Comparison of ENCODE assay signal across 22 cellular contexts in genomic region chr20:1961374-1961773, GRCh38. TPM values are rescaled to one million over a fixed set of nuclear protein-coding genes. Genes with fewer than 3 reads are reported as not detected.
A peak's percentile ranks its signal among the peaks of the same experiment; 100 is the strongest.
DNase-seq lines count a peak whose midpoint lies in the region; ATAC-seq and TF ChIP-seq lines count a peak whose summit lies in the region.
"Had no signal": no experiment of that assay in that cellular context is flagged by ENCODE, and none has a peak within 500 bp of the region (broad histone marks: within the 10 kb centered on the region; RNA-seq: fewer than 3 reads in every experiment).

No MANE protein-coding gene starts in this region.

- H2BK5ac ChIP-seq in H9 (ENCODE audit: insufficient read length, low read length) (no peak overlapping the region), mesenchymal stem cell (ENCODE audit: low read depth, low read length, poor library complexity, severe bottlenecking) (no peak overlapping the region)

- H3K9me3 ChIP-seq in BLaER1 treated with 17β-estradiol and CSF1 and Interleukin-3, amounts not matched to agents 10 nM and 100 nM (replicated peaks in 1 of 11) = peaks cover 0 to 19% (median 0%) of the 10 kb centered on the region in 11 experiments; a peak in 6 of 22 replicates
- H3K9me3 ChIP-seq in H9 (ENCODE audit: control insufficient read depth, low read depth, low read length) (no peaks in the 10 kb centered on the region), mesenchymal stem cell (ENCODE audit: control insufficient read depth, low read length) (no peaks in the 10 kb centered on the region)
- H3K9me3 ChIP-seq: Caco-2, HAP-1 had no signal

- H3T11ph ChIP-seq in H9 (ENCODE audit: low read length) = no peak overlapping the region

- WGBS in H9 (ENCODE audit: extremely low coverage, insufficient read length, low lambda C conversion rate) = no CpG with 5 or more reads among the region's 5 CpGs
- 68% methylated on average over 5 of the region's 5 CpGs for WGBS in mesenchymal stem cell

- H2BK120ac ChIP-seq in H9 (ENCODE audit: low read depth, low read length, poor library complexity, severe bottlenecking) = no peak overlapping the region
- H2BK120ac ChIP-seq in mesenchymal stem cell (ENCODE audit: low read depth, low read length) = no peak overlapping the region

- H3K14ac ChIP-seq in H9 (ENCODE audit: insufficient read depth, low read length) = no peak overlapping the region
- no peak overlapping the region for H3K14ac ChIP-seq in mesenchymal stem cell (ENCODE audit: low read length in 2 of 2)

- H2BK20ac ChIP-seq in H9 (ENCODE audit: low read depth, low read length, poor library complexity, severe bottlenecking) = no peak overlapping the region

- no peak overlapping the region for H3K9ac ChIP-seq in BLaER1 treated with 17β-estradiol and CSF1 and Interleukin-3, amounts not matched to agents 10 nM and 100 nM
- H3K9ac ChIP-seq in H9 (ENCODE audit: extremely low read depth, insufficient read length, low read length) = no peak overlapping the region
- H3K9ac ChIP-seq in mesenchymal stem cell (ENCODE audit: low read length) = no peak overlapping the region

- H3K27me3 Mint-ChIP-seq in H9 (ENCODE audit: low read depth) = peaks cover 23% of the 10 kb centered on the region
- no peaks in the 10 kb centered on the region for H3K27me3 Mint-ChIP-seq in stimulated activated memory B cell treated with anti-CD40 and anti-IgM and Interleukin-4, amounts not matched to agents 10 μg/mL and 1 μg/mL and 100 μg/mL, for 72 hours

- peaks cover 43 to 55% of the 10 kb centered on the region in 2 experiments for H3K4me1 Mint-ChIP-seq in H9
- peaks cover 17% of the 10 kb centered on the region for H3K4me1 Mint-ChIP-seq in stimulated activated memory B cell treated with anti-CD40 and anti-IgM and Interleukin-4, amounts not matched to agents 10 μg/mL and 1 μg/mL and 100 μg/mL, for 72 hours

- H4K91ac ChIP-seq in H9 (ENCODE audit: insufficient read length, low read depth, low read length) (no peak overlapping the region), mesenchymal stem cell (ENCODE audit: low read length) (no peak overlapping the region)

- no peak overlapping the region for H3K4ac ChIP-seq in H9 (ENCODE audit: low read depth, low read length)
- no peak overlapping the region for H3K4ac ChIP-seq in mesenchymal stem cell (ENCODE audit: low read depth in 1 of 2, low read length in 2 of 2)

- H3K23ac ChIP-seq in H9 (ENCODE audit: insufficient read length, low read depth, low read length) (peak overlapping the region; percentile 73), mesenchymal stem cell (ENCODE audit: low read length in 2 of 2) (no peak overlapping the region)

- no peak for ATAC-seq in stimulated activated memory B cell treated with anti-CD40 and anti-IgM and Interleukin-4, amounts not matched to agents 10 μg/mL and 1 μg/mL and 100 μg/mL, for 72 hours
- ATAC-seq: CD8-positive, alpha-beta T cell; GM12878; GM23338 had no signal

- H2AFZ ChIP-seq in H9 (ENCODE audit: low read length) (no peak overlapping the region), mesenchymal stem cell (ENCODE audit: low read depth, low read length) (no peak overlapping the region)
- H2AFZ ChIP-seq: GM23338 had no signal

- H3K79me2 ChIP-seq in H9 (ENCODE audit: insufficient read depth, low read length) = no peaks in the 10 kb centered on the region

- no peak overlapping the region for H2AK5ac ChIP-seq in H9 (ENCODE audit: insufficient read length, low read length)
- peak overlapping the region; percentile 42 for H2AK5ac ChIP-seq in mesenchymal stem cell (ENCODE audit: low read length, severe bottlenecking)

- H3K79me1 ChIP-seq in H9 (ENCODE audit: insufficient read depth, low read depth, low read length, poor library complexity, severe bottlenecking) (no peaks in the 10 kb centered on the region), mesenchymal stem cell (replicated peaks; ENCODE audit: low read length, poor library complexity, severe bottlenecking) (no peaks in the 10 kb centered on the region)

- no peaks in the 10 kb centered on the region for H3K27me3 ChIP-seq in BLaER1 treated with 17β-estradiol and CSF1 and Interleukin-3, amounts not matched to agents 10 nM and 100 nM
- no peaks in the 10 kb centered on the region for H3K27me3 ChIP-seq in H9 (ENCODE audit: insufficient read depth, low read length)
- peaks cover 27 to 52% of the 10 kb centered on the region in 2 experiments for H3K27me3 ChIP-seq in mesenchymal stem cell (ENCODE audit: control insufficient read depth in 1 of 2, insufficient read depth in 1 of 2, low read length in 2 of 2)

- H2BK12ac ChIP-seq in H9 (ENCODE audit: insufficient read length, low read depth, low read length) (no peak overlapping the region), mesenchymal stem cell (ENCODE audit: low read length in 2 of 2) (no peak overlapping the region)

- H3K4me2 ChIP-seq in BLaER1 treated with 17β-estradiol and CSF1 and Interleukin-3, amounts not matched to agents 10 nM and 100 nM = peak overlapping the region in 8 of 11 experiments; percentile 8 to 96 (median 20); a peak in 11 of 22 replicates
- H3K4me2 ChIP-seq in H9 (ENCODE audit: insufficient read depth, insufficient read length, low read length) = no peak overlapping the region
- no peak overlapping the region for H3K4me2 ChIP-seq in mesenchymal stem cell (ENCODE audit: low read length, poor library complexity, severe bottlenecking)
- H3K4me2 ChIP-seq: GM23338 had no signal

- peaks cover 33 to 75% (median 50%) of the 10 kb centered on the region in 10 experiments for H3K4me1 ChIP-seq in BLaER1 treated with 17β-estradiol and CSF1 and Interleukin-3, amounts not matched to agents 10 nM and 100 nM
- H3K4me1 ChIP-seq in H9 (ENCODE audit: insufficient read depth, low read length) = peaks cover 5% of the 10 kb centered on the region; the same call in 1 of the 2 replicates
- H3K4me1 ChIP-seq in mesenchymal stem cell (ENCODE audit: control insufficient read depth, insufficient read depth, low read depth, low read length) = peaks cover 3% of the 10 kb centered on the region
- H3K4me1 ChIP-seq: Caco-2 had no signal

- H3K23me2 ChIP-seq in H9 (ENCODE audit: insufficient read length, low read depth, low read length, poor library complexity, severe bottlenecking) = peaks cover 3% of the 10 kb centered on the region

- H3K18ac ChIP-seq in H9 (ENCODE audit: insufficient read length, low read depth, low read length) = no peak overlapping the region
- H3K18ac ChIP-seq in mesenchymal stem cell (ENCODE audit: low read depth in 1 of 2, low read length in 2 of 2) = no peak overlapping the region

- H3K27ac ChIP-seq in BLaER1 treated with 17β-estradiol and CSF1 and Interleukin-3, amounts not matched to agents 10 nM and 100 nM = peak overlapping the region in 8 of 11 experiments; percentile 7 to 87 (median 40); a peak in 10 of 22 replicates
- H3K27ac ChIP-seq in H9 (ENCODE audit: insufficient read length, low read depth, low read length) = no peak overlapping the region
- H3K27ac ChIP-seq in mesenchymal stem cell (ENCODE audit: low read length, poor library complexity, severe bottlenecking) = no peak overlapping the region
- H3K27ac ChIP-seq: C4-2B had no signal

- H4K20me1 ChIP-seq in BLaER1 treated with 17β-estradiol and CSF1 and Interleukin-3, amounts not matched to agents 10 nM and 100 nM = no peaks in the 10 kb centered on the region
- H4K20me1 ChIP-seq in H9 (ENCODE audit: control insufficient read depth, insufficient read depth, insufficient read length) = no peaks in the 10 kb centered on the region

- H3K56ac ChIP-seq in H9 (ENCODE audit: insufficient read length, low read depth, low read length) = no peak overlapping the region

- no peak overlapping the region for H4K5ac ChIP-seq in H9 (ENCODE audit: insufficient read length, low read depth, low read length)

- DNase-seq in H9 = no peak
- no peak for DNase-seq in mesenchymal stem cell
- DNase-seq in NCI-H1092 treated with DMSO at 0.1 percent for 48 hours (lab: John Stamatoyannopoulos, UW) = no peak
- DNase-seq in activated effector memory CD4-positive, alpha-beta T cell treated with anti-CD3 and anti-CD28 coated beads, Interleukin-2, amount 50 U/mL, for 16 hours = no peak
- DNase-seq: Caco-2; CD4-positive, CD25-positive, alpha-beta regulatory T cell; CD8-positive, alpha-beta T cell; DMS153; DMS79; EL; GDM1; HFFc6 had no signal

- H2BK15ac ChIP-seq in H9 (ENCODE audit: low read depth, low read length) (no peak overlapping the region), mesenchymal stem cell (ENCODE audit: low read depth, poor library complexity, severe bottlenecking) (no peak overlapping the region)

- H3K9me3 Mint-ChIP-seq in H9 = peaks cover 0 to 2% of the 10 kb centered on the region in 2 experiments; a peak in 2 of 5 replicates
- no peaks in the 10 kb centered on the region for H3K9me3 Mint-ChIP-seq in stimulated activated memory B cell treated with anti-CD40 and anti-IgM and Interleukin-4, amounts not matched to agents 10 μg/mL and 1 μg/mL and 100 μg/mL, for 72 hours
- H3K9me3 Mint-ChIP-seq: CD8-positive, alpha-beta T cell; GM23338; HFFc6 had no signal

- H3K4me3 Mint-ChIP-seq in H9 = no peak overlapping the region
- H3K4me3 Mint-ChIP-seq in stimulated activated memory B cell treated with anti-CD40 and anti-IgM and Interleukin-4, amounts not matched to agents 10 μg/mL and 1 μg/mL and 100 μg/mL, for 72 hours = no peak overlapping the region
- H3K4me3 Mint-ChIP-seq: CD4-positive, CD25-positive, alpha-beta regulatory T cell; CD8-positive, alpha-beta T cell; GM23338; HFFc6 had no signal

- H3K36me3 ChIP-seq in BLaER1 treated with 17β-estradiol and CSF1 and Interleukin-3, amounts not matched to agents 10 nM and 100 nM = no peaks in the 10 kb centered on the region
- no peaks in the 10 kb centered on the region for H3K36me3 ChIP-seq in mesenchymal stem cell (ENCODE audit: control insufficient read depth in 1 of 2, insufficient read depth in 2 of 2, low read depth in 1 of 2, low read length in 2 of 2)
- H3K36me3 ChIP-seq: HAP-1 had no signal

- H3K27ac Mint-ChIP-seq in H9 = no peak overlapping the region; a peak in 1 of 7 replicates
- peak overlapping the region; percentile 8 for H3K27ac Mint-ChIP-seq in stimulated activated memory B cell treated with anti-CD40 and anti-IgM and Interleukin-4, amounts not matched to agents 10 μg/mL and 1 μg/mL and 100 μg/mL, for 72 hours
- H3K27ac Mint-ChIP-seq: CD4-positive, CD25-positive, alpha-beta regulatory T cell; CD8-positive, alpha-beta T cell; GM23338; HFFc6 had no signal

- no peak overlapping the region for H4K8ac ChIP-seq in H9 (replicated peaks; ENCODE audit: insufficient read length, low read depth, low read length)
- no peak overlapping the region for H4K8ac ChIP-seq in mesenchymal stem cell (ENCODE audit: low read length)

- no peak for TF ChIP-seq CTCF in H9 (conservative IDR thresholded peaks at IDR 0.05)

- H3K4me3 ChIP-seq in BLaER1 treated with 17β-estradiol and CSF1 and Interleukin-3, amounts not matched to agents 10 nM and 100 nM = no peak overlapping the region
- H3K4me3 ChIP-seq in mesenchymal stem cell (ENCODE audit: insufficient read depth in 1 of 2, low read depth in 1 of 2, low read length in 2 of 2) = no peak overlapping the region
- H3K4me3 ChIP-seq: GM12878, GM23338, HAP-1 had no signal

- H3K36me3 Mint-ChIP-seq in H9 (ENCODE audit: insufficient read depth in 1 of 3, low read depth in 3 of 3) = no peaks in the 10 kb centered on the region
- no peaks in the 10 kb centered on the region for H3K36me3 Mint-ChIP-seq in stimulated activated memory B cell treated with anti-CD40 and anti-IgM and Interleukin-4, amounts not matched to agents 10 μg/mL and 1 μg/mL and 100 μg/mL, for 72 hours
- H3K36me3 Mint-ChIP-seq: CD4-positive, CD25-positive, alpha-beta regulatory T cell; CD8-positive, alpha-beta T cell had no signal

RNA-seq across cellular contexts. Expression of gene PDYN, which starts 32.5 kb away (rescaled TPM):
- 0.59 and 0.63 TPM in 2 replicates for total RNA-seq in H9 (2021)
- polyA plus RNA-seq in mesenchymal stem cell (2013, experiment 1 of 2) = not detected
- polyA plus RNA-seq in mesenchymal stem cell (2013, experiment 2 of 2) = not detected
- total RNA-seq: A172; A673; Caco-2; CD4-positive, CD25-positive, alpha-beta regulatory T cell; CD8-positive, alpha-beta T cell; GM12878; H4; HFFc6 had no signal
- polyA plus RNA-seq: BJ; CD4-positive, CD25-positive, alpha-beta regulatory T cell; GM12878 had no signal

Comparison
In these comparisons a context has a peak if more than half of its experiments do, and no peak if none do; other contexts are left out.
1. H3K27ac ChIP-seq: peak in BLaER1 treated with 17β-estradiol and CSF1 and Interleukin-3, amounts not matched to agents 10 nM and 100 nM (8 of 11); none in H9 (single experiment) and mesenchymal stem cell (single experiment).
2. H3K4me2 ChIP-seq: peak in BLaER1 treated with 17β-estradiol and CSF1 and Interleukin-3, amounts not matched to agents 10 nM and 100 nM (8 of 11); none in H9 (single experiment) and mesenchymal stem cell (single experiment).